1 cellular context compared by ENCODE assay signal in the genomic region with DNA sequence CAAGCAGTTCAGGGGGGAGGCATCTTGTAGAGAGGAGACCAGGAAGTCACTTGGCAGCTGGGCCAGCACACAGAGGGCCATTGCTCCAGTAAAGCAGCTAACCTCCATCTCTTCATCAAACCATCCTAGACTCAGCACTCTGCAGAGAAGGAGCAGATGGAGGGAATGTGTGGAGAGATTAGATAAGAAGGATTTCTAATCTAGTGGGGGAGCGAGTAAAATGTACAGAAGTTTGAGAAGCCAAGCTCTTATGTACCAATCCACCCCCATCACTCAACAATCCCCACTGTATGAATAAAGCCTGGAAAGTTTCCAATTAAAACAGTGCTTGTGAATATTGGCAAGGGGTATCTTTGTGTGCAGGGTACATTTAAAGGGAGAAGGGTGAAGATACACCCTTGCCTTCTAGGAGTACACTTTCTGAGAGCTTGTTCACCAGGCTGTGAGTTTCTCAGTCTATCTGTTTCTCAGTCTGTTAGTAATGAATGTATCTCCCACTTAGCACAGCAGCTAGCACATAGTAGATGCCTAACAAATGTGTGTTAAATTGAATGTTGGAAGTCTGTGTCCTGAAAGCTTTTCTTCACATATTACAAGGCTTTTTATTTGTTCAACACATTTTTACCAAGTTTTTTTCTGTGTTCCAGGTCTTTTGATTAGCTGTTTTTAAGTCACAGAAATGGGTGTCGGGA.
TF ChIP-seq lines count a peak whose summit lies in the region.

No MANE protein-coding gene starts in this region.

TF ChIP-seq in GM23338, 12 proteins besides CTCF, POLR2A, EP300 and RAD21:
- TF ChIP-seq, protein P1, sequence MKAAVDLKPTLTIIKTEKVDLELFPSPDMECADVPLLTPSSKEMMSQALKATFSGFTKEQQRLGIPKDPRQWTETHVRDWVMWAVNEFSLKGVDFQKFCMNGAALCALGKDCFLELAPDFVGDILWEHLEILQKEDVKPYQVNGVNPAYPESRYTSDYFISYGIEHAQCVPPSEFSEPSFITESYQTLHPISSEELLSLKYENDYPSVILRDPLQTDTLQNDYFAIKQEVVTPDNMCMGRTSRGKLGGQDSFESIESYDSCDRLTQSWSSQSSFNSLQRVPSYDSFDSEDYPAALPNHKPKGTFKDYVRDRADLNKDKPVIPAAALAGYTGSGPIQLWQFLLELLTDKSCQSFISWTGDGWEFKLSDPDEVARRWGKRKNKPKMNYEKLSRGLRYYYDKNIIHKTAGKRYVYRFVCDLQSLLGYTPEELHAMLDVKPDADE (IDR thresholded peaks at IDR 0.05), result no peak
- no peak for TF ChIP-seq ZNF331 (CRISPR knock-in tag; IDR thresholded peaks at IDR 0.05; ENCODE audit: low read depth)
- TF ChIP-seq EZH2 (IDR thresholded peaks at IDR 0.05; ENCODE audit: low read depth, unreplicated experiment), result no peak
- no peak for TF ChIP-seq EZH2phosphoT487 (IDR thresholded peaks at IDR 0.05; ENCODE audit: unreplicated experiment)
- TF ChIP-seq POLR2AphosphoS5 (IDR thresholded peaks at IDR 0.05; ENCODE audit: low read depth), result no peak
- TF ChIP-seq JUNB (IDR thresholded peaks at IDR 0.05; ENCODE audit: unreplicated experiment), result no peak
- no peak for TF ChIP-seq ZNF114 (CRISPR knock-in tag; IDR thresholded peaks at IDR 0.05)
- no peak for TF ChIP-seq NANOG (IDR thresholded peaks at IDR 0.05; ENCODE audit: borderline replicate concordance)
- no peak for TF ChIP-seq REST (IDR thresholded peaks at IDR 0.05; ENCODE audit: unreplicated experiment)
- TF ChIP-seq, protein P2, sequence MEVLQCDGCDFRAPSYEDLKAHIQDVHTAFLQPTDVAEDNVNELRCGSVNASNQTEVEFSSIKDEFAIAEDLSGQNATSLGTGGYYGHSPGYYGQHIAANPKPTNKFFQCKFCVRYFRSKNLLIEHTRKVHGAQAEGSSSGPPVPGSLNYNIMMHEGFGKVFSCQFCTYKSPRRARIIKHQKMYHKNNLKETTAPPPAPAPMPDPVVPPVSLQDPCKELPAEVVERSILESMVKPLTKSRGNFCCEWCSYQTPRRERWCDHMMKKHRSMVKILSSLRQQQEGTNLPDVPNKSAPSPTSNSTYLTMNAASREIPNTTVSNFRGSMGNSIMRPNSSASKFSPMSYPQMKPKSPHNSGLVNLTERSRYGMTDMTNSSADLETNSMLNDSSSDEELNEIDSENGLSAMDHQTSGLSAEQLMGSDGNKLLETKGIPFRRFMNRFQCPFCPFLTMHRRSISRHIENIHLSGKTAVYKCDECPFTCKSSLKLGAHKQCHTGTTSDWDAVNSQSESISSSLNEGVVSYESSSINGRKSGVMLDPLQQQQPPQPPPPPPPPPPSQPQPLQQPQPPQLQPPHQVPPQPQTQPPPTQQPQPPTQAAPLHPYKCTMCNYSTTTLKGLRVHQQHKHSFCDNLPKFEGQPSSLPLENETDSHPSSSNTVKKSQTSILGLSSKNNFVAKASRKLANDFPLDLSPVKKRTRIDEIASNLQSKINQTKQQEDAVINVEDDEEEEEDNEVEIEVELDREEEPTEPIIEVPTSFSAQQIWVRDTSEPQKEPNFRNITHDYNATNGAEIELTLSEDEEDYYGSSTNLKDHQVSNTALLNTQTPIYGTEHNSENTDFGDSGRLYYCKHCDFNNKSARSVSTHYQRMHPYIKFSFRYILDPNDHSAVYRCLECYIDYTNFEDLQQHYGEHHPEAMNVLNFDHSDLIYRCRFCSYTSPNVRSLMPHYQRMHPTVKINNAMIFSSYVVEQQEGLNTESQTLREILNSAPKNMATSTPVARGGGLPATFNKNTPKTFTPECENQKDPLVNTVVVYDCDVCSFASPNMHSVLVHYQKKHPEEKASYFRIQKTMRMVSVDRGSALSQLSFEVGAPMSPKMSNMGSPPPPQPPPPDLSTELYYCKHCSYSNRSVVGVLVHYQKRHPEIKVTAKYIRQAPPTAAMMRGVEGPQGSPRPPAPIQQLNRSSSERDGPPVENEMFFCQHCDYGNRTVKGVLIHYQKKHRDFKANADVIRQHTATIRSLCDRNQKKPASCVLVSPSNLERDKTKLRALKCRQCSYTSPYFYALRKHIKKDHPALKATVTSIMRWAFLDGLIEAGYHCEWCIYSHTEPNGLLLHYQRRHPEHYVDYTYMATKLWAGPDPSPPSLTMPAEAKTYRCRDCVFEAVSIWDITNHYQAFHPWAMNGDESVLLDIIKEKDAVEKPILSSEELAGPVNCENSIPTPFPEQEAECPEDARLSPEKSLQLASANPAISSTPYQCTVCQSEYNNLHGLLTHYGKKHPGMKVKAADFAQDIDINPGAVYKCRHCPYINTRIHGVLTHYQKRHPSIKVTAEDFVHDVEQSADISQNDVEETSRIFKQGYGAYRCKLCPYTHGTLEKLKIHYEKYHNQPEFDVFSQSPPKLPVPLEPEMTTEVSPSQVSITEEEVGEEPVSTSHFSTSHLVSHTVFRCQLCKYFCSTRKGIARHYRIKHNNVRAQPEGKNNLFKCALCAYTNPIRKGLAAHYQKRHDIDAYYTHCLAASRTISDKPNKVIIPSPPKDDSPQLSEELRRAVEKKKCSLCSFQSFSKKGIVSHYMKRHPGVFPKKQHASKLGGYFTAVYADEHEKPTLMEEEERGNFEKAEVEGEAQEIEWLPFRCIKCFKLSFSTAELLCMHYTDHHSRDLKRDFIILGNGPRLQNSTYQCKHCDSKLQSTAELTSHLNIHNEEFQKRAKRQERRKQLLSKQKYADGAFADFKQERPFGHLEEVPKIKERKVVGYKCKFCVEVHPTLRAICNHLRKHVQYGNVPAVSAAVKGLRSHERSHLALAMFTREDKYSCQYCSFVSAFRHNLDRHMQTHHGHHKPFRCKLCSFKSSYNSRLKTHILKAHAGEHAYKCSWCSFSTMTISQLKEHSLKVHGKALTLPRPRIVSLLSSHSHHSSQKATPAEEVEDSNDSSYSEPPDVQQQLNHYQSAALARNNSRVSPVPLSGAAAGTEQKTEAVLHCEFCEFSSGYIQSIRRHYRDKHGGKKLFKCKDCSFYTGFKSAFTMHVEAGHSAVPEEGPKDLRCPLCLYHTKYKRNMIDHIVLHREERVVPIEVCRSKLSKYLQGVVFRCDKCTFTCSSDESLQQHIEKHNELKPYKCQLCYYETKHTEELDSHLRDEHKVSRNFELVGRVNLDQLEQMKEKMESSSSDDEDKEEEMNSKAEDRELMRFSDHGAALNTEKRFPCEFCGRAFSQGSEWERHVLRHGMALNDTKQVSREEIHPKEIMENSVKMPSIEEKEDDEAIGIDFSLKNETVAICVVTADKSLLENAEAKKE (CRISPR knock-in tag; IDR thresholded peaks at IDR 0.05), result no peak
- TF ChIP-seq STAT1 (IDR thresholded peaks at IDR 0.05; ENCODE audit: unreplicated experiment), result no peak
- TF ChIP-seq CREB1 (CRISPR knock-in tag; IDR thresholded peaks at IDR 0.05; ENCODE audit: low read depth), result no peak
